ENCODE assay signal across 10 cellular contexts in the genomic region with DNA sequence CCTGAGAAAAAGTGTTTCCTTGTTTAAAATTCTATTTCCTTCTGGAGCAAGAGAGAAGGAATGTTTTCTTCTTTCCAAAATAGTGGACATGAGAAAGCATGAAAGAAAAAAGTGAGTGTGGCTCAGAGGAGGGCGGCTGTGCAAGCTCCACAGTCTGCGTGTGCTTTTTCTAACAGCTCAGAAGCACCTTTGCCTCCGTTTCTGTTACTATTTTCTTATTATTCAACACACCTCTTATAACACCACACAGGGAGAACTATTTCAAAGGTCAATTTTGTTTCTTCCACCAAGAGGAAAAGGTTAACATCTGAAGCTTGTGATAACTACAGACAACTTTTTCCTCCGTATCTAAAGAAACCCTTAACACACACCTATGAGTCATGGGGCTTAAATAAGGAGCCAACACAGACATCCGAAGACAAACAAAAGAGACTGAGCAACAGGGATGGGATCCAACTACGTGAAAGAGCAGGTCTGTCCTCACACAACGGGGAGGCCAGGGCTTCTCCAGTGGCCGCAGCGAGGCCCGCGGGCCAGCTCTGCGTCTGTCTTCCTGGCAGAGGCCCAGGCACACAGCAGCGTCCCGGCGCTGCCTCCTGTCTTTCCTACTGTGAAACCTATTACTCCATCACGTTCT. TPM values are rescaled to one million over a fixed set of nuclear protein-coding genes. Genes with fewer than 3 reads are reported as not detected.
DNase-seq lines count a peak whose midpoint lies in the region; ATAC-seq and TF ChIP-seq lines count a peak whose summit lies in the region.
"Had no signal": no experiment of that assay in that cellular context is flagged by ENCODE, and none has a peak within 500 bp of the region (broad histone marks: within the 10 kb centered on the region; RNA-seq: fewer than 3 reads in every experiment).

No MANE protein-coding gene starts in this region.

- no peaks in the 10 kb centered on the region for H3K9me3 Mint-ChIP-seq in CD8-positive, alpha-beta T cell
- no peaks in the 10 kb centered on the region for H3K9me3 Mint-ChIP-seq in effector memory CD8-positive, alpha-beta T cell

- no peaks in the 10 kb centered on the region for H3K9me3 ChIP-seq in CD8-positive, alpha-beta T cell (ENCODE audit: low read length)
- no peaks in the 10 kb centered on the region for H3K9me3 ChIP-seq in neutrophil

- no peaks in the 10 kb centered on the region for H3K4me1 Mint-ChIP-seq in CD8-positive, alpha-beta T cell (ENCODE audit: low read depth)
- no peaks in the 10 kb centered on the region for H3K4me1 Mint-ChIP-seq in effector memory CD8-positive, alpha-beta T cell (ENCODE audit: low read depth in 2 of 2)

- H3K27ac ChIP-seq in CD8-positive, alpha-beta T cell (ENCODE audit: low read depth, low read length), result no peak overlapping the region
- H3K27ac ChIP-seq in neutrophil, result peak overlapping the region; percentile 64

- peaks cover 60% of the 10 kb centered on the region for H3K36me3 ChIP-seq in CD8-positive, alpha-beta T cell (ENCODE audit: insufficient read depth, low read length)
- H3K36me3 ChIP-seq in neutrophil, result peaks cover 45% of the 10 kb centered on the region

- no peak overlapping the region for H3K4me3 Mint-ChIP-seq in CD8-positive, alpha-beta T cell
- no peak overlapping the region for H3K4me3 Mint-ChIP-seq in effector memory CD8-positive, alpha-beta T cell

- peak overlapping the region; percentile 23 for H3K27ac Mint-ChIP-seq in CD8-positive, alpha-beta T cell
- H3K27ac Mint-ChIP-seq in effector memory CD8-positive, alpha-beta T cell, result peak overlapping the region; percentile 51 to 57

- CTCF ChIA-PET in CD8-positive, alpha-beta T cell (lab: Charles Lee), result interaction anchor here (1.1 to 2.3 kb wide), 3 partner anchors 7 to 156 kb away, joined by 3 to 11 read pairs (median 3); no protein-coding TSS in a partner anchor

- no peak for DNase-seq in CD8-positive, alpha-beta T cell
- peak; percentile 28 for DNase-seq in NCI-H226
- no peak for DNase-seq in effector memory CD8-positive, alpha-beta T cell
- DNase-seq in T-helper 9 cell, result no peak
- DNase-seq: activated gamma-delta T cell treated with Interleukin-2 at 50 U/mL for 16 hours, kidney had no signal

- H3K4me3 ChIP-seq in CD8-positive, alpha-beta T cell (ENCODE audit: low read depth, low read length), result no peak overlapping the region
- H3K4me3 ChIP-seq in neutrophil (ENCODE audit: low read depth in 1 of 2, low read length in 1 of 2), result no peak overlapping the region

- TF ChIP-seq CTCF in CD8-positive, alpha-beta T cell (IDR thresholded peaks at IDR 0.05), result no peak
- TF ChIP-seq CTCF in neutrophil (IDR thresholded peaks at IDR 0.05), result no peak

- peaks cover 89% of the 10 kb centered on the region for H3K36me3 Mint-ChIP-seq in CD8-positive, alpha-beta T cell
- peaks cover 76% of the 10 kb centered on the region for H3K36me3 Mint-ChIP-seq in effector memory CD8-positive, alpha-beta T cell (ENCODE audit: insufficient read depth)

- no peaks in the 10 kb centered on the region for H3K27me3 Mint-ChIP-seq in CD8-positive, alpha-beta T cell (ENCODE audit: low read depth)
- no peaks in the 10 kb centered on the region for H3K27me3 Mint-ChIP-seq in effector memory CD8-positive, alpha-beta T cell

- no peaks in the 10 kb centered on the region for H3K4me1 ChIP-seq in CD8-positive, alpha-beta T cell (ENCODE audit: insufficient read depth, low read length)
- peaks cover 15 to 27% of the 10 kb centered on the region in 2 experiments for H3K4me1 ChIP-seq in neutrophil (ENCODE audit: control insufficient read depth in 1 of 2, insufficient read depth in 1 of 2, low read depth in 1 of 2, low read length in 1 of 2)

- POLR2A ChIA-PET in CD8-positive, alpha-beta T cell (lab: Charles Lee), result no interaction called here

- H3K27me3 ChIP-seq in CD8-positive, alpha-beta T cell (ENCODE audit: insufficient read depth, low read length), result no peaks in the 10 kb centered on the region
- H3K27me3 ChIP-seq in neutrophil, result no peaks in the 10 kb centered on the region

- ATAC-seq in CD8-positive, alpha-beta T cell, result no peak
- ATAC-seq in effector memory CD8-positive, alpha-beta T cell (replicated peaks), result no peak
- no peak for ATAC-seq in GM21423 (IDR thresholded peaks at IDR 0.05; ENCODE audit: unreplicated experiment)
- ATAC-seq in HG03520 (IDR thresholded peaks at IDR 0.05; ENCODE audit: unreplicated experiment), result no peak
- no peak for ATAC-seq in HG03159 (IDR thresholded peaks at IDR 0.05; ENCODE audit: unreplicated experiment)

- intact Hi-C loops in CD8-positive, alpha-beta T cell (cut with DNase I, micrococcal nuclease), result loop anchor here in 1 of 2 experiments (10.0 kb wide), 1 partner anchor 1756 kb away; no protein-coding TSS in a partner anchor

RNA-seq across cellular contexts. Expression of a gene that starts 36.2 kb away (rescaled TPM):
- 1 to 10 TPM; 3.2 to 4.5 TPM for total RNA-seq in CD8-positive, alpha-beta T cell
